Comparison of ENCODE assay signal across 37 cellular contexts in genomic region chr6:150773969-150774368, GRCh38.
"Had no signal": no experiment of that assay in that cellular context is flagged by ENCODE, and none has a peak within 500 bp of the region (broad histone marks: within the 10 kb centered on the region; RNA-seq: fewer than 3 reads in every experiment).

No MANE protein-coding gene starts in this region.

- H3K36me3 ChIP-seq: adrenal gland, brain microvascular endothelial cell, breast epithelium had no signal

- FAIRE-seq: astrocyte, TTC549 had no signal

- H3K27ac ChIP-seq: adrenal gland, body of pancreas, brain microvascular endothelial cell, breast epithelium, VCaP had no signal

- DNase-seq: activated B cell treated with CpG ODN at 0.5 μM for 24 hours; activated CD4-positive, alpha-beta memory T cell treated with anti-CD3 and anti-CD28 coated beads for 36 hours; activated CD4-positive, alpha-beta T cell treated with anti-CD3 and anti-CD28 coated beads for 4 hours; activated CD4-positive, alpha-beta T cell treated with anti-CD3 and anti-CD28 coated beads, Interleukin-2, amount 10 ng/mL, durations not matched to agents 24 days and 14 days; activated CD4-positive, alpha-beta T cell treated with anti-CD3 and anti-CD28 coated beads, Interleukin-2, amount 50 U/mL, for 1 hour; activated CD4-positive, alpha-beta T cell treated with anti-CD3 and anti-CD28 coated beads, Interleukin-2, amount 50 U/mL, for 4 hours; activated CD4-positive, CD25-positive, alpha-beta regulatory T cell treated with anti-CD3 and anti-CD28 coated beads, Interleukin-2, amount 50 U/mL, for 72 hours; activated CD8-positive, alpha-beta memory T cell treated with anti-CD3 and anti-CD28 coated beads, Interleukin-2, amount 50 U/mL, for 4 hours; activated CD8-positive, alpha-beta T cell treated with anti-CD3 and anti-CD28 coated beads for 36 hours; activated effector memory CD4-positive, alpha-beta T cell treated with anti-CD3 and anti-CD28 coated beads, Interleukin-2, amount 50 U/mL, for 16 hours; activated gamma-delta T cell treated with Interleukin-2 at 50 U/mL for 16 hours; activated naive CD4-positive, alpha-beta T cell; activated naive CD4-positive, alpha-beta T cell treated with anti-CD3 and anti-CD28 coated beads for 36 hours; activated naive CD4-positive, alpha-beta T cell treated with anti-CD3 and anti-CD28 coated beads, Interleukin-2, amount 50 U/mL, for 16 hours; activated naive CD8-positive, alpha-beta T cell treated with anti-CD3 and anti-CD28 coated beads for 36 hours; activated T-cell treated with anti-CD3 and anti-CD28 coated beads for 4 hours; activated T-cell treated with anti-CD3 and anti-CD28 coated beads, Interleukin-2, amount 50 U/mL, for 1 hour; activated T-cell treated with anti-CD3 and anti-CD28 coated beads, Interleukin-2, amount 50 U/mL, for 4 hours; activated T-cell treated with anti-CD3 and anti-CD28 coated beads, Interleukin-2, amount 50 U/mL, for 72 hours; adrenal gland; amniotic stem cell; aorta; body of pancreas; brain microvascular endothelial cell; central memory CD4-positive, alpha-beta T cell; T-helper 1 cell; T-helper 2 cell; T-helper 9 cell had no signal

- ATAC-seq: activated CD8-positive, alpha-beta T cell treated with anti-CD3 and anti-CD28 coated beads for 36 hours; activated naive CD4-positive, alpha-beta T cell treated with anti-CD3 and anti-CD28 coated beads, Interleukin-2, amount 50 U/mL, for 72 hours; activated T-cell treated with anti-CD3 and anti-CD28 coated beads, Interleukin-2, amount 50 U/mL, for 4 hours; activated T-cell treated with anti-CD3 and anti-CD28 coated beads, Interleukin-2, amount 50 U/mL, for 72 hours; activated T-helper 17 cell treated with anti-CD3 and anti-CD28 coated beads, Interleukin-2, amount 50 U/mL, for 72 hours; body of pancreas had no signal

- H3K9me3 Mint-ChIP-seq: activated T-helper 17 cell treated with anti-CD3 and anti-CD28 coated beads, Interleukin-2, amount 50 U/mL, for 72 hours had no signal

- H3K36me3 Mint-ChIP-seq: activated naive CD4-positive, alpha-beta T cell treated with anti-CD3 and anti-CD28 coated beads, Interleukin-2, amount 50 U/mL, for 72 hours; activated naive CD8-positive, alpha-beta T cell treated with anti-CD3 and anti-CD28 coated beads for 36 hours had no signal

- H3K27ac Mint-ChIP-seq: activated B cell treated with CpG ODN at 0.5 μM for 24 hours; activated CD4-positive, alpha-beta memory T cell treated with anti-CD3 and anti-CD28 coated beads for 36 hours; activated CD4-positive, alpha-beta T cell treated with anti-CD3 and anti-CD28 coated beads, Interleukin-2, amount 10 ng/mL, durations not matched to agents 24 days and 14 days; activated CD8-positive, alpha-beta T cell treated with anti-CD3 and anti-CD28 coated beads for 36 hours; activated naive CD4-positive, alpha-beta T cell treated with anti-CD3 and anti-CD28 coated beads for 36 hours; activated naive CD4-positive, alpha-beta T cell treated with anti-CD3 and anti-CD28 coated beads, Interleukin-2, amount 50 U/mL, for 72 hours; activated naive CD8-positive, alpha-beta T cell treated with anti-CD3 and anti-CD28 coated beads for 36 hours; activated T-cell treated with anti-CD3 and anti-CD28 coated beads, Interleukin-2, amount 50 U/mL, for 72 hours; activated T-helper 1 cell treated with anti-CD3 and anti-CD28 coated beads, Interleukin-12 subunit alpha, Interleukin-12 subunit beta, Interleukin-2, Interleukin-4 antibody, amounts not matched to agents 30 ng/mL and 10 ng/mL and 1 ng/mL, durations not matched to agents 14 hours and 24 hours and 36 hours; activated T-helper 17 cell treated with anti-CD3 and anti-CD28 coated beads, Interleukin-2, amount 50 U/mL, for 72 hours; T-helper 1 cell treated with Interleukin-12 subunit alpha and Interleukin-12 subunit beta and Interleukin-4 antibody, amounts not matched to agents 30 μg/mL and 1 μg/mL, for 36 hours; T-helper 2 cell treated with Interferon-gamma antibody and Interleukin-4, amounts not matched to agents 5 μg/mL and 100 μg/mL, for 36 hours had no signal

- H3K4me3 ChIP-seq: adrenal gland, body of pancreas, breast epithelium had no signal

- H3K27me3 Mint-ChIP-seq: activated B cell treated with CpG ODN at 0.5 μM for 24 hours; activated CD4-positive, alpha-beta memory T cell treated with anti-CD3 and anti-CD28 coated beads for 36 hours; activated CD8-positive, alpha-beta T cell treated with anti-CD3 and anti-CD28 coated beads for 36 hours; activated T-helper 17 cell treated with anti-CD3 and anti-CD28 coated beads, Interleukin-2, amount 50 U/mL, for 72 hours had no signal

- H3K4me1 Mint-ChIP-seq: activated CD4-positive, alpha-beta T cell treated with anti-CD3 and anti-CD28 coated beads, Interleukin-2, amount 10 ng/mL, durations not matched to agents 24 days and 14 days; activated naive CD8-positive, alpha-beta T cell treated with anti-CD3 and anti-CD28 coated beads for 36 hours had no signal

- H3K4me3 Mint-ChIP-seq: activated B cell treated with CpG ODN at 0.5 μM for 24 hours; activated CD4-positive, alpha-beta memory T cell treated with anti-CD3 and anti-CD28 coated beads for 36 hours; activated CD4-positive, alpha-beta T cell treated with anti-CD3 and anti-CD28 coated beads, Interleukin-2, amount 10 ng/mL, durations not matched to agents 24 days and 14 days; activated CD8-positive, alpha-beta T cell treated with anti-CD3 and anti-CD28 coated beads for 36 hours; activated naive CD4-positive, alpha-beta T cell treated with anti-CD3 and anti-CD28 coated beads for 36 hours; activated naive CD8-positive, alpha-beta T cell treated with anti-CD3 and anti-CD28 coated beads for 36 hours; activated T-cell treated with anti-CD3 and anti-CD28 coated beads, Interleukin-2, amount 50 U/mL, for 4 hours; activated T-cell treated with anti-CD3 and anti-CD28 coated beads, Interleukin-2, amount 50 U/mL, for 72 hours; activated T-helper 1 cell treated with anti-CD3 and anti-CD28 coated beads, Interleukin-12 subunit alpha, Interleukin-12 subunit beta, Interleukin-2, Interleukin-4 antibody, amounts not matched to agents 30 ng/mL and 10 ng/mL and 1 ng/mL, durations not matched to agents 14 hours and 24 hours and 36 hours; activated T-helper 17 cell treated with anti-CD3 and anti-CD28 coated beads, Interleukin-2, amount 50 U/mL, for 72 hours; T-helper 1 cell treated with Interleukin-12 subunit alpha and Interleukin-12 subunit beta and Interleukin-4 antibody, amounts not matched to agents 30 μg/mL and 1 μg/mL, for 36 hours; T-helper 2 cell treated with Interferon-gamma antibody and Interleukin-4, amounts not matched to agents 5 μg/mL and 100 μg/mL, for 36 hours had no signal

- H3K27me3 ChIP-seq: adrenal gland, body of pancreas, brain microvascular endothelial cell, breast epithelium had no signal

- H3K4me1 ChIP-seq: adrenal gland, body of pancreas, breast epithelium had no signal
